In genomic region chr20:45037050-45037449, GRCh38 we compare ENCODE assay signal across 10 cellular contexts.
DNase-seq lines count a peak whose midpoint lies in the region; ATAC-seq and TF ChIP-seq lines count a peak whose summit lies in the region.
"Had no signal": no experiment of that assay in that cellular context is flagged by ENCODE, and none has a peak within 500 bp of the region (broad histone marks: within the 10 kb centered on the region; RNA-seq: fewer than 3 reads in every experiment).

No MANE protein-coding gene starts in this region.

- CTCF ChIA-PET in CD8-positive, alpha-beta memory T cell (lab: Charles Lee): interaction anchor here (3.8 kb wide), 1 partner anchor 59 kb away, joined by 17 read pairs; no protein-coding TSS in a partner anchor

- peaks cover 0 to 68% (median 22%) of the 10 kb centered on the region in 3 donors for H3K36me3 Mint-ChIP-seq in CD8-positive, alpha-beta memory T cell
- H3K36me3 Mint-ChIP-seq in chondrocyte (ENCODE audit: low read depth) (no peaks in the 10 kb centered on the region), natural killer cell (peaks cover 4% of the 10 kb centered on the region)

- no peaks in the 10 kb centered on the region for H3K27me3 Mint-ChIP-seq in CD8-positive, alpha-beta memory T cell
- H3K27me3 Mint-ChIP-seq in chondrocyte (ENCODE audit: low read depth): no peaks in the 10 kb centered on the region
- H3K27me3 Mint-ChIP-seq in natural killer cell (ENCODE audit: low read depth in 2 of 2): no peaks in the 10 kb centered on the region

- no peak for DNase-seq in CD8-positive, alpha-beta memory T cell
- DNase-seq in MG63: peak; percentile 71
- DNase-seq in chondrocyte (ENCODE audit: low spot score): no peak
- DNase-seq in natural killer cell: no peak
- DNase-seq in stimulated activated CD4-positive, alpha-beta T cell treated with anti-CD3 and anti-CD28 coated beads, Interleukin-4, amount 100 ng/mL, for 4 hours: no peak
- DNase-seq in AML-193 (lab: John Stamatoyannopoulos, UW): no peak
- DNase-seq in COR-L47 (lab: John Stamatoyannopoulos, UW): no peak
- no peak for DNase-seq in activated CD4-positive, alpha-beta T cell treated with anti-CD3 and anti-CD28 coated beads, Interleukin-2, amount 50 U/mL, for 4 hours

- POLR2A ChIA-PET in CD8-positive, alpha-beta memory T cell (lab: Charles Lee): no interaction called here

- TF ChIP-seq CTCF in chondrocyte (IDR thresholded peaks at IDR 0.05): no peak
- TF ChIP-seq CTCF in natural killer cell (IDR thresholded peaks at IDR 0.05): no peak

- peaks cover 76 to 95% (median 93%) of the 10 kb centered on the region in 3 donors for H3K4me1 Mint-ChIP-seq in CD8-positive, alpha-beta memory T cell
- H3K4me1 Mint-ChIP-seq in chondrocyte (ENCODE audit: low read depth) (peaks cover 59% of the 10 kb centered on the region), natural killer cell (peaks cover 75 to 76% of the 10 kb centered on the region in 2 donors)

- H3K4me3 Mint-ChIP-seq in CD8-positive, alpha-beta memory T cell: peak overlapping the region in 2 of 7 donors; percentile 13 to 20
- no peak overlapping the region for H3K4me3 Mint-ChIP-seq in chondrocyte (ENCODE audit: unreplicated experiment)
- H3K4me3 Mint-ChIP-seq in natural killer cell: no peak overlapping the region

- no peaks in the 10 kb centered on the region for H3K36me3 ChIP-seq in CD8-positive, alpha-beta memory T cell (ENCODE audit: insufficient read depth, low read length)
- peaks cover 13% of the 10 kb centered on the region for H3K36me3 ChIP-seq in MG63

- H3K4me1 ChIP-seq in CD8-positive, alpha-beta memory T cell (ENCODE audit: insufficient read depth, low read length): peaks cover 56% of the 10 kb centered on the region

- no peaks in the 10 kb centered on the region for H3K9me3 ChIP-seq in CD8-positive, alpha-beta memory T cell (ENCODE audit: low read length)
- peaks cover 4% of the 10 kb centered on the region for H3K9me3 ChIP-seq in MG63

- intact Hi-C loops in natural killer cell (cut with micrococcal nuclease): no loop called here

- no peak for ATAC-seq in natural killer cell

- no peak overlapping the region for H3K27ac ChIP-seq in CD8-positive, alpha-beta memory T cell (ENCODE audit: low read depth, low read length)
- H3K27ac ChIP-seq: HL-60, VCaP had no signal

- no peak overlapping the region for H3K4me3 ChIP-seq in CD8-positive, alpha-beta memory T cell (ENCODE audit: low read length)
- no peak overlapping the region for H3K4me3 ChIP-seq in MG63

- no peaks in the 10 kb centered on the region for H3K9me3 Mint-ChIP-seq in CD8-positive, alpha-beta memory T cell
- H3K9me3 Mint-ChIP-seq in chondrocyte (ENCODE audit: low read depth): peaks cover 2% of the 10 kb centered on the region
- no peaks in the 10 kb centered on the region for H3K9me3 Mint-ChIP-seq in natural killer cell

- peak overlapping the region in 7 of 8 donors; percentile 9 to 79 (median 57) for H3K27ac Mint-ChIP-seq in CD8-positive, alpha-beta memory T cell
- peak overlapping the region; percentile 60 for H3K27ac Mint-ChIP-seq in chondrocyte (ENCODE audit: unreplicated experiment)
- H3K27ac Mint-ChIP-seq in natural killer cell: peak overlapping the region; percentile 64 to 73

- no peaks in the 10 kb centered on the region for H3K27me3 ChIP-seq in CD8-positive, alpha-beta memory T cell (ENCODE audit: insufficient read depth, low read length, poor library complexity, severe bottlenecking)
- no peaks in the 10 kb centered on the region for H3K27me3 ChIP-seq in MG63
